ENCODE assay signal across 13 cellular contexts in genomic region chr18:24656571-24656971, GRCh38.
DNase-seq lines count a peak whose midpoint lies in the region; TF ChIP-seq lines count a peak whose summit lies in the region.
"Had no signal": no experiment of that assay in that cellular context is flagged by ENCODE, and none has a peak within 500 bp of the region (broad histone marks: within the 10 kb centered on the region; RNA-seq: fewer than 3 reads in every experiment).

No MANE protein-coding gene starts in this region.

- H3K4me3 ChIP-seq in tibial artery = no peak overlapping the region
- H3K4me3 ChIP-seq: thyroid gland had no signal

- no peak overlapping the region for H3K27ac Mint-ChIP-seq in T-helper 2 cell treated with Interferon-gamma antibody and Interleukin-4, amounts not matched to agents 5 μg/mL and 100 μg/mL, for 36 hours
- H3K27ac Mint-ChIP-seq: activated naive CD4-positive, alpha-beta T cell treated with anti-CD3 and anti-CD28 coated beads, Interleukin-2, amount 50 U/mL, for 24 hours had no signal

- TF ChIP-seq CTCF in tibial artery (IDR thresholded peaks at IDR 0.05) = no peak

- no peak overlapping the region for H3K4me3 Mint-ChIP-seq in T-helper 2 cell treated with Interferon-gamma antibody and Interleukin-4, amounts not matched to agents 5 μg/mL and 100 μg/mL, for 36 hours
- H3K4me3 Mint-ChIP-seq: activated naive CD4-positive, alpha-beta T cell treated with anti-CD3 and anti-CD28 coated beads, Interleukin-2, amount 50 U/mL, for 24 hours had no signal

- no peaks in the 10 kb centered on the region for H3K36me3 ChIP-seq in tibial artery
- H3K36me3 ChIP-seq: thyroid gland had no signal

- peaks cover 12% of the 10 kb centered on the region for H3K4me1 Mint-ChIP-seq in T-helper 2 cell treated with Interferon-gamma antibody and Interleukin-4, amounts not matched to agents 5 μg/mL and 100 μg/mL, for 36 hours (ENCODE audit: low read depth)

- H3K27me3 Mint-ChIP-seq in T-helper 2 cell treated with Interferon-gamma antibody and Interleukin-4, amounts not matched to agents 5 μg/mL and 100 μg/mL, for 36 hours (ENCODE audit: low read depth) = peaks cover 6% of the 10 kb centered on the region

- peak; percentile 32 for DNase-seq in Daoy (ENCODE audit: low read depth)
- peak; percentile 69 for DNase-seq in NCI-H1694 treated with DMSO at 0.1 percent for 48 hours (lab: John Stamatoyannopoulos, UW)
- peak; percentile 18 for DNase-seq in T1000 (lab: John Stamatoyannopoulos, UW)
- peak; percentile 95 for DNase-seq in kidney glomerular epithelial cell (lab: John Stamatoyannopoulos, UW)
- no peak for DNase-seq in stimulated activated CD4-positive, alpha-beta T cell treated with anti-CD3 and anti-CD28 coated beads, Interleukin-4, amount 100 ng/mL, for 24 hours
- no peak for DNase-seq in T-helper 2 cell treated with Interferon-gamma antibody and Interleukin-4, amounts not matched to agents 5 μg/mL and 100 μg/mL, for 36 hours (ENCODE audit: low spot score)
- no peak for DNase-seq in tibial artery
- DNase-seq in SIG-M5 treated with dmso at 0.1 percent for 504 hours (lab: John Stamatoyannopoulos, UW; ENCODE audit: unreplicated experiment) = no peak
- DNase-seq: activated CD4-positive, alpha-beta T cell treated with anti-CD3 and anti-CD28 coated beads for 1 hour; occipital lobe; stimulated activated CD4-positive, alpha-beta T cell treated with anti-CD3 and anti-CD28 coated beads, Interleukin-4, amount 100 ng/mL, for 4 hours; thyroid gland had no signal

- no peaks in the 10 kb centered on the region for H3K27me3 ChIP-seq in tibial artery
- H3K27me3 ChIP-seq: thyroid gland had no signal

- H3K27ac ChIP-seq in tibial artery = no peak overlapping the region
- H3K27ac ChIP-seq: thyroid gland had no signal

- H3K4me1 ChIP-seq in tibial artery = no peaks in the 10 kb centered on the region

- no peaks in the 10 kb centered on the region for H3K36me3 Mint-ChIP-seq in T-helper 2 cell treated with Interferon-gamma antibody and Interleukin-4, amounts not matched to agents 5 μg/mL and 100 μg/mL, for 36 hours (ENCODE audit: low read depth)
- H3K36me3 Mint-ChIP-seq: activated naive CD4-positive, alpha-beta T cell treated with anti-CD3 and anti-CD28 coated beads, Interleukin-2, amount 50 U/mL, for 24 hours had no signal

- intact Hi-C loops in tibial artery (cut with DNase I; ENCODE audit: low total_unique reads) = no loop called here

- no peaks in the 10 kb centered on the region for H3K9me3 ChIP-seq in tibial artery
- H3K9me3 ChIP-seq: thyroid gland had no signal

- H3K9me3 Mint-ChIP-seq in T-helper 2 cell treated with Interferon-gamma antibody and Interleukin-4, amounts not matched to agents 5 μg/mL and 100 μg/mL, for 36 hours = no peaks in the 10 kb centered on the region

Comparison
In these comparisons a context has a peak if more than half of its experiments do, and no peak if none do; other contexts are left out.
1. DNase-seq: peak in Daoy (single experiment), NCI-H1694 treated with DMSO at 0.1 percent for 48 hours (single experiment), T1000 (single experiment) and kidney glomerular epithelial cell (single experiment); none in stimulated activated CD4-positive, alpha-beta T cell treated with anti-CD3 and anti-CD28 coated beads, Interleukin-4, amount 100 ng/mL, for 24 hours (single experiment), T-helper 2 cell treated with Interferon-gamma antibody and Interleukin-4, amounts not matched to agents 5 μg/mL and 100 μg/mL, for 36 hours (single experiment), tibial artery (0 of 2) and SIG-M5 treated with dmso at 0.1 percent for 504 hours (single experiment).